ENCODE assay signal across 9 cellular contexts in the genomic region with DNA sequence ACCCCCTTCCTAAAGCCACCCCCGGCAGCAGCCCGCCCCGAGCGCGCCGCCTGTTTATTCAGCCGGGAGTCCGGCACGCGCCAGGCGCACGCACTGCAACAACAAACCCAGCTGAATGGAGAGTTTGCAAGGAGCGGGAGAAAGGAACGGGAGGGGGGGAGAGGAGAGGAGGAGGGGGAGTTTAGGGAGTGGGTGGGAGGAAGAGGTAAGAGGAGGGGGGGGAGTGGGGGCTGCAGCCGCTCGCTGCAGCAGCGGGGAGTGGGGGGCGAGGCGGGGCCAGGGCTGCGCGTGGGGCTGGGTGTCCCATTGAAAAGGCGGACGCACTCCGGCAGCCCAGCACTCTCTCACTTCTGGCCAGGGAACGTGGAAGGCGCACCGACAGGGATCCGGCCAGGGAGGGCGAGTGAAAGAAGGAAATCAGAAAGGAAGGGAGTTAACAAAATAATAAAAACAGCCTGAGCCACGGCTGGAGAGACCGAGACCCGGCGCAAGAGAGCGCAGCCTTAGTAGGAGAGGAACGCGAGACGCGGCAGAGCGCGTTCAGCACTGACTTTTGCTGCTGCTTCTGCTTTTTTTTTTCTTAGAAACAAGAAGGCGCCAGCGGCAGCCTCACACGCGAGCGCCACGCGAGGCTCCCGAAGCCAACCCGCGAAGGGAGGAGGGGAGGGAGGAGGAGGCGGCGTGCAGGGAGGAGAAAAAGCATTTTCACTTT. TPM values are rescaled to one million over a fixed set of nuclear protein-coding genes. Genes with fewer than 3 reads are reported as not detected.
A peak's percentile ranks its signal among the peaks of the same experiment; 100 is the strongest.
DNase-seq lines count a peak whose midpoint lies in the region; ATAC-seq, FAIRE-seq and TF ChIP-seq lines count a peak whose summit lies in the region.
"Had no signal": no experiment of that assay in that cellular context is flagged by ENCODE, and none has a peak within 500 bp of the region (broad histone marks: within the 10 kb centered on the region; RNA-seq: fewer than 3 reads in every experiment).

A gene (plus strand): TSS at position 336 of the 712 bp plus-strand sequence. CDS start 571 bp downstream, outside the sequence.

- H3K27me3 ChIP-seq in adipocyte (replicated peaks; ENCODE audit: control insufficient read depth, insufficient read depth, low read length) (peaks cover 80% of the 10 kb centered on the region), suprapubic skin (peaks cover 98% of the 10 kb centered on the region)

- intact Hi-C loops in mucosa of descending colon (cut with DNase I, micrococcal nuclease), result no loop called here

- no peak for ATAC-seq in mucosa of descending colon

- POLR2A ChIA-PET in AG04449 (lab: Yijun Ruan, JAX), result no interaction called here

- H3K4me1 ChIP-seq in adipocyte (ENCODE audit: control insufficient read depth, insufficient read depth, low read length) (peaks cover 6% of the 10 kb centered on the region), suprapubic skin (peaks cover 28% of the 10 kb centered on the region), mucosa of descending colon (ENCODE audit: low read depth) (peaks cover 8% of the 10 kb centered on the region)

- TF ChIP-seq CTCF in AG04449 (IDR thresholded peaks at IDR 0.05; ENCODE audit: insufficient read depth, low read length, missing control alignments) (no peak), suprapubic skin (IDR thresholded peaks at IDR 0.05) (no peak), mucosa of descending colon (IDR thresholded peaks at IDR 0.05) (no peak)

- no peak within 1 kb of the TSS for H3K9ac ChIP-seq in adipocyte (ENCODE audit: low read length)

- no peak for TF ChIP-seq POLR2A in suprapubic skin (IDR thresholded peaks at IDR 0.05)

- no peak within 1 kb of the TSS for H3K27ac ChIP-seq in suprapubic skin
- H3K27ac ChIP-seq: epithelial cell of prostate had no signal

- H3K36me3 ChIP-seq in adipocyte (ENCODE audit: control insufficient read depth, insufficient read depth, low read length, severe bottlenecking) (no peaks in the 10 kb centered on the region), suprapubic skin (no peaks in the 10 kb centered on the region), mucosa of descending colon (ENCODE audit: low read depth) (no peaks in the 10 kb centered on the region)

- no peak for TF ChIP-seq EP300 in suprapubic skin (IDR thresholded peaks at IDR 0.05)

- CTCF ChIA-PET in AG04449 (lab: Yijun Ruan, JAX), result no interaction called here

- H3K9me3 ChIP-seq in adipocyte (ENCODE audit: control insufficient read depth, low read length) (no peaks in the 10 kb centered on the region), suprapubic skin (no peaks in the 10 kb centered on the region), mucosa of descending colon (no peaks in the 10 kb centered on the region)

- under 1% methylated on average over 51 of the region's 52 CpGs for WGBS in suprapubic skin

- DNase-seq in AG04449 (ENCODE audit: low read depth, low spot score) (no peak), GM18507 (ENCODE audit: extremely low spot score, insufficient read length, low read depth) (no peak), NCI-H1105 treated with DMSO at 0.1 percent for 48 hours (lab: John Stamatoyannopoulos, UW) (peak; percentile 98), adipocyte (ENCODE audit: low read depth) (peak; percentile 60), iPS-NIHi7 (ENCODE audit: extremely low spot score) (peak; percentile 55), suprapubic skin (ENCODE audit: low spot score in 2 of 2) (no peak), AML-193 (lab: John Stamatoyannopoulos, UW) (no peak), mucosa of descending colon (no peak)

- peak; percentile 73 for FAIRE-seq in GM18507 (lab: Jason Lieb, UNC)

- peak within 1 kb of the TSS; percentile 48 for H3K4me3 ChIP-seq in AG04449 (ENCODE audit: low read depth, low read length)
- peak within 1 kb of the TSS; percentile 77 for H3K4me3 ChIP-seq in adipocyte (ENCODE audit: low read length)
- peak within 1 kb of the TSS; percentile 48 for H3K4me3 ChIP-seq in suprapubic skin
- H3K4me3 ChIP-seq in mucosa of descending colon, result no peak within 1 kb of the TSS

RNA-seq across cellular contexts. Expression of the gene that starts here (rescaled TPM):
- total RNA-seq in suprapubic skin (not detected), mucosa of descending colon (under 1 TPM in 1 of 3 donors, not detected in 2; 0.16 TPM)

Comparison
In these comparisons a context has a peak if more than half of its experiments do, and no peak if none do; other contexts are left out.
1. DNase-seq: peak in NCI-H1105 treated with DMSO at 0.1 percent for 48 hours (single experiment), adipocyte (single experiment) and iPS-NIHi7 (single experiment); none in AG04449 (single experiment), GM18507 (single experiment), suprapubic skin (0 of 2), AML-193 (0 of 2) and mucosa of descending colon (0 of 3).